Comparison of ENCODE assay signal across 12 cellular contexts in the genomic region with DNA sequence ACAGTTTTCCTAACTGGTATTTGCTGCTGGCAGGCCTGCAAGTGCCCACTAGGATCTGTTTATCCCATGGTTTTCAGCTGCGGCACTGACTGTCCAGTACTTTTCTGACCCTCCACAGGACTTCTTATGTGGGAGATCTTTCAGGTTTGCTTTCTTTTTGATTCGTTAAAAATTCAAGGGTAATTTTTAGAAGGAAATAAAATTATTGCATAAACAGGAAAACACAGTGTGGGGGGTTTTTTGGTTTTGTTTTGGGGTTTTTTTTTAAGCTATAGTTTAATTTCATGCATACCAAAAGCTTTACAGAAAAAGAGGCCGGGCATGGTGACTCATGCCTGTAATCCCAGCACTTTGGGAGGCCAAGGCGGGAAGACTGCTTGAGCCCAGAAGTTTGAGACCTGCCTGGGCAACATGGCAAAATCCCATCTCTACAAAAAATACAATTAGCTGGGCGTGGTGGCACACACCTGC. TPM values are rescaled to one million over a fixed set of nuclear protein-coding genes. Genes with fewer than 3 reads are reported as not detected.
A peak's percentile ranks its signal among the peaks of the same experiment; 100 is the strongest.
DNase-seq lines count a peak whose midpoint lies in the region; ATAC-seq lines count a peak whose summit lies in the region.
"Had no signal": no experiment of that assay in that cellular context is flagged by ENCODE, and none has a peak within 500 bp of the region (broad histone marks: within the 10 kb centered on the region; RNA-seq: fewer than 3 reads in every experiment).

No MANE protein-coding gene starts in this region.

- no peak for DNase-seq in activated T-cell treated with anti-CD3 and anti-CD28 coated beads, Interleukin-2, amount 50 U/mL, for 4 hours
- DNase-seq in activated T-cell treated with anti-CD3 and anti-CD28 coated beads, Interleukin-2, amount 50 U/mL, for 48 hours = no peak
- no peak for DNase-seq in SK-N-MC (ENCODE audit: low read depth, low spot score)
- DNase-seq in effector memory CD8-positive, alpha-beta T cell = no peak
- peak in 1 of 2 donors; percentile 22 for DNase-seq in stimulated activated naive CD8-positive, alpha-beta T cell treated with anti-CD3 and anti-CD28 coated beads, Interleukin-15, amount 100 ng/mL, for 72 hours
- DNase-seq in SHP77 (lab: John Stamatoyannopoulos, UW) = no peak
- DNase-seq in ACHN = no peak
- DNase-seq: activated CD8-positive, alpha-beta memory T cell treated with anti-CD3 and anti-CD28 coated beads, Interleukin-2, amount 50 U/mL, for 4 hours; immature natural killer cell; stimulated activated CD4-positive, alpha-beta T cell treated with anti-CD3 and anti-CD28 coated beads, Interleukin-2, amount 100 ng/mL, for 48 hours had no signal

- no peaks in the 10 kb centered on the region for H3K9me3 ChIP-seq in SK-N-MC (ENCODE audit: low read depth, low read length)

- 0 out of 2 replicates have a peak overlapping the region, but pooled peaks have one; percentile 5 for H3K4me3 ChIP-seq in SK-N-MC
- H3K4me3 ChIP-seq: neural progenitor cell had no signal

- H3K4me3 Mint-ChIP-seq in activated T-cell treated with anti-CD3 and anti-CD28 coated beads, Interleukin-2, amount 50 U/mL, for 4 hours = peak overlapping the region; percentile 59
- H3K4me3 Mint-ChIP-seq in effector memory CD8-positive, alpha-beta T cell = peak overlapping the region; percentile 95 to 97
- peak overlapping the region; percentile 62 to 65 for H3K4me3 Mint-ChIP-seq in stimulated activated naive CD8-positive, alpha-beta T cell treated with anti-CD3 and anti-CD28 coated beads, Interleukin-15, amount 100 ng/mL, for 72 hours
- H3K4me3 Mint-ChIP-seq: neural progenitor cell had no signal

- in situ Hi-C loops in ACHN (cut with HindIII; ENCODE audit: low pct_ligation_motif_present, low pct_unique_long_range_greater_than_20kb, low sequenced_read_pairs) = no loop called here

- H3K27ac ChIP-seq in SK-N-MC = no peak overlapping the region; the same call in 1 of the 2 replicates
- H3K27ac ChIP-seq: neural progenitor cell had no signal

- H3K36me3 ChIP-seq in SK-N-MC (ENCODE audit: insufficient read depth, low read length) = 0 out of 2 replicates have a peak, but pooled peaks cover 4% of the 10 kb centered on the region
- H3K36me3 ChIP-seq: neural progenitor cell had no signal

- ATAC-seq in activated T-cell treated with anti-CD3 and anti-CD28 coated beads, Interleukin-2, amount 50 U/mL, for 4 hours = no peak
- ATAC-seq in effector memory CD8-positive, alpha-beta T cell (replicated peaks) = no peak
- ATAC-seq in stimulated activated naive CD8-positive, alpha-beta T cell treated with anti-CD3 and anti-CD28 coated beads, Interleukin-15, amount 100 ng/mL, for 72 hours = no peak
- ATAC-seq in HG02840 (IDR thresholded peaks at IDR 0.05; ENCODE audit: low FRiP score, unreplicated experiment) = no peak

- H3K4me1 Mint-ChIP-seq in activated T-cell treated with anti-CD3 and anti-CD28 coated beads, Interleukin-2, amount 50 U/mL, for 4 hours (ENCODE audit: low read depth) = peaks cover 65% of the 10 kb centered on the region
- peaks cover 47 to 55% of the 10 kb centered on the region in 2 donors for H3K4me1 Mint-ChIP-seq in effector memory CD8-positive, alpha-beta T cell (ENCODE audit: low read depth in 2 of 2)
- peaks cover 75% of the 10 kb centered on the region for H3K4me1 Mint-ChIP-seq in stimulated activated naive CD8-positive, alpha-beta T cell treated with anti-CD3 and anti-CD28 coated beads, Interleukin-15, amount 100 ng/mL, for 72 hours

- peaks cover under 1% of the 10 kb centered on the region for H3K27me3 Mint-ChIP-seq in activated T-cell treated with anti-CD3 and anti-CD28 coated beads, Interleukin-2, amount 50 U/mL, for 4 hours (ENCODE audit: low read depth)
- no peaks in the 10 kb centered on the region for H3K27me3 Mint-ChIP-seq in effector memory CD8-positive, alpha-beta T cell
- peaks cover 7% of the 10 kb centered on the region for H3K27me3 Mint-ChIP-seq in stimulated activated naive CD8-positive, alpha-beta T cell treated with anti-CD3 and anti-CD28 coated beads, Interleukin-15, amount 100 ng/mL, for 72 hours

- peaks cover 8% of the 10 kb centered on the region for H3K36me3 Mint-ChIP-seq in activated T-cell treated with anti-CD3 and anti-CD28 coated beads, Interleukin-2, amount 50 U/mL, for 4 hours (ENCODE audit: insufficient read depth)
- peaks cover 51% of the 10 kb centered on the region for H3K36me3 Mint-ChIP-seq in effector memory CD8-positive, alpha-beta T cell (ENCODE audit: insufficient read depth)
- H3K36me3 Mint-ChIP-seq: immature natural killer cell, neural progenitor cell had no signal

- H3K9ac ChIP-seq in SK-N-MC (ENCODE audit: insufficient read length) = no peak overlapping the region
- H3K9ac ChIP-seq: neural progenitor cell had no signal

- no peaks in the 10 kb centered on the region for H3K9me3 Mint-ChIP-seq in activated T-cell treated with anti-CD3 and anti-CD28 coated beads, Interleukin-2, amount 50 U/mL, for 4 hours
- no peaks in the 10 kb centered on the region for H3K9me3 Mint-ChIP-seq in effector memory CD8-positive, alpha-beta T cell
- H3K9me3 Mint-ChIP-seq in stimulated activated naive CD8-positive, alpha-beta T cell treated with anti-CD3 and anti-CD28 coated beads, Interleukin-15, amount 100 ng/mL, for 72 hours = peaks cover 0 to 5% of the 10 kb centered on the region in 2 donors
- H3K9me3 Mint-ChIP-seq: immature natural killer cell had no signal

- peak overlapping the region; percentile 80 to 93 for H3K27ac Mint-ChIP-seq in effector memory CD8-positive, alpha-beta T cell
- H3K27ac Mint-ChIP-seq in stimulated activated naive CD8-positive, alpha-beta T cell treated with anti-CD3 and anti-CD28 coated beads, Interleukin-15, amount 100 ng/mL, for 72 hours = peak overlapping the region; percentile 12 to 93
- H3K27ac Mint-ChIP-seq: neural progenitor cell had no signal

RNA-seq across cellular contexts. Expression of a gene that starts 3.6 kb away (rescaled TPM):
- total RNA-seq in activated T-cell treated with anti-CD3 and anti-CD28 coated beads, Interleukin-2, amount 50 U/mL, for 4 hours = 10 to 100 TPM in 2 of 3 donors, 1 to 10 TPM in 1; 5.6 to 14.2 (median 12.2) TPM
